In the genomic region with DNA sequence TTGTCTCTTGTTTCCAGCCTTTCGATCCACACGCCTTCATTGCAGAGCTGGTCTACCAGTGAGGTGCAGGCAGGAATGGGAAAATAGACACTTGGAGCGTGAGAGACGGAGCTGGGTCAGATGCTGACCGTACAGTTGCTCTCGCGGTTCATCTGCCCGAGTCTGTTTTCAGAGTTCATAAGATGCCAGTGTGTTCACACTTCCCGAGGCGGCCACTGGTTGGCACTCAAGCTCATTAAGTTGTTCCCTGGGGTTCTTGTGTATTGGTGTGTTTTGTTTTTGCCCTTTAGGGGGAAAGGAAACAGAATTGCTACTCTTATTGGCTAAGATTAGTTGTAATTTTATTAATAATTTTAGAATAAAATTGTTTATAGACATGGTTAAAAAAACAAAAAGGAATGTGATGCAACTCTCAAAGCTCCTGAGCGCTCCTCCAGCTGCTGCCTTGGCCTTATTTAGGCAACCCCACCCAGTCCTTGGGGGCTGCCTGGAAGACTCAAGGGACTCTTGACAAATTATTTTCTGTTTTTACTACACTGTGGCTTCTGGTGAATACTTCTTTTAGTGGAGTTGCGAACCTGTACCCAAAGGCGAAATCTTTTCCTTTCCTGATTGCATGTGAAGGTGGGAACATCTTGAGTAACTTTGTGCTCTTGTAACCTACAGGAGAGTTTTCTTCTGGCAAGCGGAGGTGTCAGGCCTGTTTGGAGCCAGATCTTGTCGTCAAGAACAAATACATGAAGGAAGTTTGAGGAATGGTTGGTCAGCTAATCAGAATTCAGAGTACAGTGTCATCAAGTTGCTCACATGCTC, we compare ENCODE assay signal across 10 cellular contexts.
DNase-seq lines count a peak whose midpoint lies in the region; ATAC-seq and TF ChIP-seq lines count a peak whose summit lies in the region.
"Had no signal": no experiment of that assay in that cellular context is flagged by ENCODE, and none has a peak within 500 bp of the region (broad histone marks: within the 10 kb centered on the region; RNA-seq: fewer than 3 reads in every experiment).

No MANE protein-coding gene starts in this region.

- H3K79me2 ChIP-seq in HCT116 (ENCODE audit: insufficient read depth, low read length), result no peaks in the 10 kb centered on the region

- no peak for TF ChIP-seq POLR2A in HCT116 (IDR thresholded peaks at IDR 0.05; ENCODE audit: borderline replicate concordance, extremely low read depth, insufficient read depth, insufficient read length)

- H3K36me3 ChIP-seq in HCT116 (ENCODE audit: control insufficient read depth in 1 of 2, insufficient read depth in 2 of 2, low read length in 2 of 2) (no peaks in the 10 kb centered on the region), left lung (no peaks in the 10 kb centered on the region)

- peak; percentile 84 for ATAC-seq in HCT116
- peak; percentile 69 for ATAC-seq in left lung
- ATAC-seq in GM18498 (IDR thresholded peaks at IDR 0.05; ENCODE audit: unreplicated experiment), result no peak

- H3K27me3 ChIP-seq in HCT116 (ENCODE audit: insufficient read depth, low read length) (peaks cover 47% of the 10 kb centered on the region), left lung (no peaks in the 10 kb centered on the region)

- BruUV-seq in HCT116 (replicated peaks; lab: Mats Ljungman, UMichigan), result no TSS peak

- no peak overlapping the region for H2AFZ ChIP-seq in HCT116 (ENCODE audit: low read depth, low read length, poor library complexity, severe bottlenecking)

- RAD21 ChIA-PET in HCT116 (lab: Charles Lee; ENCODE audit: low non-redundant PET in 1 of 2, low total read pairs in 2 of 2, uncharacterized antibody in 2 of 2, unreplicated experiment in 2 of 2), result no interaction called here

- peaks cover 0 to 2% (median 0%) of the 10 kb centered on the region in 5 experiments for H3K9me3 Mint-ChIP-seq in brain
- H3K9me3 Mint-ChIP-seq: central memory CD8-positive, alpha-beta T cell had no signal

- H3K9me3 ChIP-seq in HCT116 (ENCODE audit: control insufficient read depth in 1 of 2, insufficient read depth in 1 of 2, low read depth in 1 of 2, low read length in 2 of 2), result no peaks in the 10 kb centered on the region
- H3K9me3 ChIP-seq in left lung, result no peaks in the 10 kb centered on the region

- H3K4me3 Mint-ChIP-seq in brain, result no peak overlapping the region
- H3K4me3 Mint-ChIP-seq: central memory CD8-positive, alpha-beta T cell; naive B cell had no signal

- no peak overlapping the region for H3K9ac ChIP-seq in HCT116 (ENCODE audit: low read length)

- TF ChIP-seq RAD21 in HCT116 (IDR thresholded peaks at IDR 0.05; ENCODE audit: low read depth), result 0 out of 2 replicates have a peak, but pooled peaks have one; percentile 17

- POLR2A ChIA-PET in HCT116 (lab: Charles Lee), result no interaction called here

- intact Hi-C loops in HCT116 (cut with micrococcal nuclease), result loop anchor here (5.0 kb wide), 1 partner anchor 435 kb away; no protein-coding TSS in a partner anchor
- intact Hi-C loops in left lung (cut with DNase I), result no loop called here

- H3K4me1 ChIP-seq in HCT116 (ENCODE audit: control insufficient read depth in 1 of 2, insufficient read depth in 2 of 2, low read length in 2 of 2) (no peaks in the 10 kb centered on the region), left lung (peaks cover 22 to 35% of the 10 kb centered on the region in 2 donors)

- H3K27ac ChIP-seq in HCT116 (ENCODE audit: low read depth, low read length) (no peak overlapping the region), left lung (peak overlapping the region; percentile 58 to 68)

- H3K9me2 ChIP-seq in HCT116 (ENCODE audit: insufficient read depth), result no peaks in the 10 kb centered on the region

- peaks cover 8% of the 10 kb centered on the region for H3K4me1 Mint-ChIP-seq in brain
- H3K4me1 Mint-ChIP-seq: central memory CD8-positive, alpha-beta T cell; naive B cell had no signal

- H4K20me1 ChIP-seq in HCT116 (ENCODE audit: insufficient read depth), result no peaks in the 10 kb centered on the region

- H3K27me3 Mint-ChIP-seq in brain, result peaks cover 5% of the 10 kb centered on the region

- H3K27ac Mint-ChIP-seq in brain, result no peak overlapping the region

- H3K4me2 ChIP-seq in HCT116 (ENCODE audit: low read length), result no peak overlapping the region

- peak; percentile 33 for TF ChIP-seq CTCF in AG10803 (conservative IDR thresholded peaks at IDR 0.05; ENCODE audit: low read length)
- peak; percentile 25 to 57 (median 55); a peak in 5 of 6 replicates for TF ChIP-seq CTCF in HCT116 (IDR thresholded peaks at IDR 0.05 in 2 of 3, conservative IDR thresholded peaks at IDR 0.05 in 1 of 3; ENCODE audit: borderline replicate concordance in 1 of 3, insufficient read depth in 1 of 3, low read depth in 2 of 3, low read length in 2 of 3)
- TF ChIP-seq CTCF in brain (conservative IDR thresholded peaks at IDR 0.05), result peak; percentile 10 to 29
- TF ChIP-seq CTCF in left lung (IDR thresholded peaks at IDR 0.05), result peak in 1 of 2 donors; percentile 20

- no peaks in the 10 kb centered on the region for H3K36me3 Mint-ChIP-seq in brain
- H3K36me3 Mint-ChIP-seq: naive B cell had no signal

- DNase-seq in AG10803 (ENCODE audit: low read depth) (peak; percentile 3), HCT116 (ENCODE audit: low read depth, low spot score) (peak; percentile 21), left lung (no peak), SKM-1 (lab: John Stamatoyannopoulos, UW; ENCODE audit: unreplicated experiment) (no peak), HuH-7.5 (ENCODE audit: low spot score) (no peak)
- DNase-seq in activated CD8-positive, alpha-beta memory T cell treated with anti-CD3 and anti-CD28 coated beads, Interleukin-2, amount 50 U/mL, for 48 hours, result no peak
- DNase-seq: naive B cell had no signal

- CTCF ChIA-PET in HCT116 (lab: Charles Lee), result interaction anchor here (0.8 to 2.2 kb wide), 5 partner anchors 12 to 436 kb away, joined by 3 to 12 read pairs (median 4); no protein-coding TSS in a partner anchor

- H3K4me3 ChIP-seq in AG10803 (ENCODE audit: low read length) (no peak overlapping the region), HCT116 (replicated peaks in 1 of 2; ENCODE audit: low read depth in 1 of 2, low read length in 2 of 2) (no peak overlapping the region), left lung (no peak overlapping the region)

TF ChIP-seq in HCT116, 20 proteins besides CTCF, POLR2A, EP300 and RAD21:
- no peak for TF ChIP-seq FOSL1 (IDR thresholded peaks at IDR 0.05; ENCODE audit: low read depth)
- TF ChIP-seq, protein P1, sequence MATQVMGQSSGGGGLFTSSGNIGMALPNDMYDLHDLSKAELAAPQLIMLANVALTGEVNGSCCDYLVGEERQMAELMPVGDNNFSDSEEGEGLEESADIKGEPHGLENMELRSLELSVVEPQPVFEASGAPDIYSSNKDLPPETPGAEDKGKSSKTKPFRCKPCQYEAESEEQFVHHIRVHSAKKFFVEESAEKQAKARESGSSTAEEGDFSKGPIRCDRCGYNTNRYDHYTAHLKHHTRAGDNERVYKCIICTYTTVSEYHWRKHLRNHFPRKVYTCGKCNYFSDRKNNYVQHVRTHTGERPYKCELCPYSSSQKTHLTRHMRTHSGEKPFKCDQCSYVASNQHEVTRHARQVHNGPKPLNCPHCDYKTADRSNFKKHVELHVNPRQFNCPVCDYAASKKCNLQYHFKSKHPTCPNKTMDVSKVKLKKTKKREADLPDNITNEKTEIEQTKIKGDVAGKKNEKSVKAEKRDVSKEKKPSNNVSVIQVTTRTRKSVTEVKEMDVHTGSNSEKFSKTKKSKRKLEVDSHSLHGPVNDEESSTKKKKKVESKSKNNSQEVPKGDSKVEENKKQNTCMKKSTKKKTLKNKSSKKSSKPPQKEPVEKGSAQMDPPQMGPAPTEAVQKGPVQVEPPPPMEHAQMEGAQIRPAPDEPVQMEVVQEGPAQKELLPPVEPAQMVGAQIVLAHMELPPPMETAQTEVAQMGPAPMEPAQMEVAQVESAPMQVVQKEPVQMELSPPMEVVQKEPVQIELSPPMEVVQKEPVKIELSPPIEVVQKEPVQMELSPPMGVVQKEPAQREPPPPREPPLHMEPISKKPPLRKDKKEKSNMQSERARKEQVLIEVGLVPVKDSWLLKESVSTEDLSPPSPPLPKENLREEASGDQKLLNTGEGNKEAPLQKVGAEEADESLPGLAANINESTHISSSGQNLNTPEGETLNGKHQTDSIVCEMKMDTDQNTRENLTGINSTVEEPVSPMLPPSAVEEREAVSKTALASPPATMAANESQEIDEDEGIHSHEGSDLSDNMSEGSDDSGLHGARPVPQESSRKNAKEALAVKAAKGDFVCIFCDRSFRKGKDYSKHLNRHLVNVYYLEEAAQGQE (IDR thresholded peaks at IDR 0.05; ENCODE audit: low read depth), result no peak
- TF ChIP-seq POLR2AphosphoS5 (IDR thresholded peaks at IDR 0.05; ENCODE audit: low read depth, low read length), result no peak
- no peak for TF ChIP-seq EGR1 (IDR thresholded peaks at IDR 0.05; ENCODE audit: low read depth)

Comparison
In these comparisons a context has a peak if more than half of its experiments do, and no peak if none do; other contexts are left out.
1. DNase-seq: peak in AG10803 (single experiment) and HCT116 (single experiment); none in left lung (0 of 2), SKM-1 (single experiment), HuH-7.5 (single experiment) and activated CD8-positive, alpha-beta memory T cell treated with anti-CD3 and anti-CD28 coated beads, Interleukin-2, amount 50 U/mL, for 48 hours (single experiment).